19 cellular contexts compared by ENCODE assay signal in the genomic region with DNA sequence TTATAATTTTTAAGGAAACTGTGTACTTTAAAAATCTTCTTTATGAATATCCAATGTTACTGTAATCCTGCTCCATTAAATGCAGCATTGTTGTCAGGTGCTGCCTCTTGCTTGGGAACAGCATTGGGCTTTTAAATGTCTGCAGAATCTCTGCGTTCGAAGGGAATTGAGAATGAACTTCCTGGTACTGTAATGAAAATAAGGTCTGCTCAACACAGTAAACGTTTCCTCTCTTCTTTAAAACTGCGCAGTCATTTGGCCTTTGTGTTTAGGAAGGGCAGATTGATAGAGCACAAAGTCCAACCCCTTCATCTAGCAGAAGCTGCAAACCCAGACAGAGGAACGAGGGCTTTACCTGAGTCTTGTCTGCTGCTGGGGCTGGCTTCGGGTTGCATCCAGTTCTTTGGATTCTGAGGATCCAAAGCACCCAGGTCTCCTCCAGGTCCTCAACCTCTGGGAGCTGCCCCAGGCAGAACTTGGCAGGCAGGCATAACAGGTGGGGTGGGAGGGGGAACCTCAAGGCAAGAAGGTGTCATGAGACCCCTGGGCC.
DNase-seq lines count a peak whose midpoint lies in the region; ATAC-seq and TF ChIP-seq lines count a peak whose summit lies in the region.
"Had no signal": no experiment of that assay in that cellular context is flagged by ENCODE, and none has a peak within 500 bp of the region (broad histone marks: within the 10 kb centered on the region; RNA-seq: fewer than 3 reads in every experiment).

No MANE protein-coding gene starts in this region.

- H3K9me3 Mint-ChIP-seq in WTC11 = no peaks in the 10 kb centered on the region

- H3K9me3 ChIP-seq in right cardiac atrium (ENCODE audit: control insufficient read depth, low read length) = no peaks in the 10 kb centered on the region
- no peaks in the 10 kb centered on the region for H3K9me3 ChIP-seq in heart left ventricle
- H3K9me3 ChIP-seq in transverse colon = no peaks in the 10 kb centered on the region
- H3K9me3 ChIP-seq in testis = no peaks in the 10 kb centered on the region
- H3K9me3 ChIP-seq: right atrium auricular region had no signal

- TF ChIP-seq CTCF in heart left ventricle (IDR thresholded peaks at IDR 0.05) (no peak), WTC11 (IDR thresholded peaks at IDR 0.05) (no peak), transverse colon (IDR thresholded peaks at IDR 0.05) (no peak), testis (IDR thresholded peaks at IDR 0.05) (no peak)

- ATAC-seq in right cardiac atrium = peak; percentile 21 to 28
- ATAC-seq in heart left ventricle = no peak
- no peak; the same call in 1 of the 2 replicates for ATAC-seq in WTC11
- no peak for ATAC-seq in GM19463 (IDR thresholded peaks at IDR 0.05; ENCODE audit: unreplicated experiment)
- ATAC-seq: foreskin keratinocyte had no signal

- no peaks in the 10 kb centered on the region for H3K27me3 ChIP-seq in right cardiac atrium (ENCODE audit: control insufficient read depth, insufficient read depth)
- H3K27me3 ChIP-seq in heart left ventricle = no peaks in the 10 kb centered on the region
- H3K27me3 ChIP-seq in transverse colon = no peaks in the 10 kb centered on the region
- no peaks in the 10 kb centered on the region for H3K27me3 ChIP-seq in testis
- H3K27me3 ChIP-seq: foreskin keratinocyte, right atrium auricular region had no signal

- H3K4me1 ChIP-seq in right cardiac atrium (ENCODE audit: control insufficient read depth, insufficient read depth, low read length) (peaks cover 3% of the 10 kb centered on the region), heart left ventricle (peaks cover 0 to 24% (median 13%) of the 10 kb centered on the region in 12 donors), transverse colon (peaks cover 13 to 34% (median 23%) of the 10 kb centered on the region in 4 donors), testis (no peaks in the 10 kb centered on the region)
- H3K4me1 ChIP-seq: foreskin keratinocyte had no signal

- H3K27me3 Mint-ChIP-seq in WTC11 (ENCODE audit: low read depth) = no peaks in the 10 kb centered on the region

- H3K36me3 Mint-ChIP-seq in WTC11 = peaks cover 13% of the 10 kb centered on the region

- TF ChIP-seq POLR2A in heart left ventricle (IDR thresholded peaks at IDR 0.05) (no peak), transverse colon (IDR thresholded peaks at IDR 0.05) (no peak), testis (IDR thresholded peaks at IDR 0.05) (no peak)

- intact Hi-C loops in right cardiac atrium (cut with DNase I) (no loop called here), heart left ventricle (cut with DNase I) (loop anchor here in 2 of 10 donors (5.0 kb wide), 1 partner anchor 37 kb away; no protein-coding TSS in a partner anchor), transverse colon (cut with DNase I; ENCODE audit: low total_unique reads) (no loop called here), testis (cut with DNase I; ENCODE audit: low total_unique reads) (no loop called here)

- DNase-seq in right cardiac atrium = no peak
- no peak for DNase-seq in heart left ventricle
- no peak for DNase-seq in WTC11 (ENCODE audit: low spot score)
- peak; percentile 28 to 51 for DNase-seq in lung microvascular endothelial cell (ENCODE audit: low read depth in 2 of 2)
- DNase-seq in transverse colon = peak; percentile 28
- DNase-seq in testis = no peak
- no peak for DNase-seq in AG08396 (ENCODE audit: low spot score)
- DNase-seq: activated CD4-positive, alpha-beta T cell treated with anti-CD3 and anti-CD28 coated beads, Interleukin-2, amount 50 U/mL, for 1 hour; activated T-cell treated with anti-CD3 and anti-CD28 coated beads, Interleukin-2, amount 50 U/mL, for 48 hours; DMS53; foreskin keratinocyte; IMR-90; NCI-H524; SHP77 treated with DMSO at 0.1 percent for 48 hours; stimulated activated CD4-positive, alpha-beta T cell treated with anti-CD3 and anti-CD28 coated beads, Interleukin-1b, Interleukin-23, amount 100 ng/mL, for 48 hours; T1000 had no signal

- no peak overlapping the region for H3K4me3 Mint-ChIP-seq in WTC11

- H3K4me3 ChIP-seq in right cardiac atrium (ENCODE audit: low read length) = no peak overlapping the region
- no peak overlapping the region for H3K4me3 ChIP-seq in heart left ventricle
- H3K4me3 ChIP-seq in transverse colon = peak overlapping the region in 1 of 4 donors; percentile 30
- H3K4me3 ChIP-seq in testis = no peak overlapping the region
- H3K4me3 ChIP-seq: lung, right atrium auricular region had no signal

- WGBS in right cardiac atrium = 52% methylated on average over 6 of the region's 6 CpGs
- 50 to 69% (median 66%) methylated on average over 5 to 6 of the region's 6 CpGs for WGBS in heart left ventricle, 4 donors
- WGBS in transverse colon (ENCODE audit: low coverage in 1 of 2), 2 donors = 38 to 53% methylated on average over 5 to 6 of the region's 6 CpGs
- 83 to 87% methylated on average over 5 to 6 of the region's 6 CpGs for WGBS in testis, 2 donors

- CTCF ChIA-PET in WTC11 (lab: Charles Lee) = interaction anchor here (0.8 to 1.3 kb wide), 3 partner anchors 19 to 132 kb away, joined by 3 to 5 read pairs (median 3); no protein-coding TSS in a partner anchor

- POLR2A ChIA-PET in WTC11 (lab: Charles Lee) = no interaction called here

- peaks cover 0 to 32% (median 10%) of the 10 kb centered on the region in 9 donors for H3K36me3 ChIP-seq in heart left ventricle
- peaks cover 0 to 6% (median 3%) of the 10 kb centered on the region in 4 donors for H3K36me3 ChIP-seq in transverse colon
- H3K36me3 ChIP-seq in testis (ENCODE audit: low read depth, missing control alignments) = no peaks in the 10 kb centered on the region

- H3K27ac Mint-ChIP-seq in WTC11 = no peak overlapping the region

- TF ChIP-seq EP300 in transverse colon (IDR thresholded peaks at IDR 0.05; ENCODE audit: low read depth) = no peak

- H3K27ac ChIP-seq in right cardiac atrium (ENCODE audit: low read length) (no peak overlapping the region), heart left ventricle (no peak overlapping the region), transverse colon (peak overlapping the region; percentile 76 to 83 (median 79)), testis (no peak overlapping the region)
- H3K27ac ChIP-seq: foreskin keratinocyte, right atrium auricular region had no signal

- peaks cover 10% of the 10 kb centered on the region for H3K4me1 Mint-ChIP-seq in WTC11

- in situ Hi-C loops in transverse colon (cut with MboI; ENCODE audit: low pct_ligation_motif_present in 1 of 4, low pct_unique_long_range_greater_than_20kb in 1 of 4, low sequenced_read_pairs in 3 of 4) = no loop called here

TF ChIP-seq in WTC11, 78 proteins besides CTCF, POLR2A, EP300 and RAD21:
- TF ChIP-seq RELA (CRISPR knock-in tag; IDR thresholded peaks at IDR 0.05; ENCODE audit: borderline replicate concordance) (no peak), KAT7 (CRISPR knock-in tag; IDR thresholded peaks at IDR 0.05; ENCODE audit: borderline replicate concordance) (no peak), GABPB1 (CRISPR knock-in tag; IDR thresholded peaks at IDR 0.05) (peak; percentile 62; the same call in 1 of the 2 replicates)

Comparison
In these comparisons a context has a peak if more than half of its experiments do, and no peak if none do; other contexts are left out.
1. ATAC-seq: peak in right cardiac atrium (2 of 2); none in heart left ventricle (0 of 4), WTC11 (single experiment) and GM19463 (single experiment).
2. DNase-seq: peak in lung microvascular endothelial cell (2 of 2) and transverse colon (single experiment); none in right cardiac atrium (0 of 3), heart left ventricle (0 of 5), WTC11 (single experiment), testis (single experiment) and AG08396 (single experiment).
3. H3K27ac ChIP-seq: peak in transverse colon (4 of 4); none in right cardiac atrium (single experiment), heart left ventricle (0 of 12) and testis (0 of 2).